9 cellular contexts compared by ENCODE assay signal in the genomic region with DNA sequence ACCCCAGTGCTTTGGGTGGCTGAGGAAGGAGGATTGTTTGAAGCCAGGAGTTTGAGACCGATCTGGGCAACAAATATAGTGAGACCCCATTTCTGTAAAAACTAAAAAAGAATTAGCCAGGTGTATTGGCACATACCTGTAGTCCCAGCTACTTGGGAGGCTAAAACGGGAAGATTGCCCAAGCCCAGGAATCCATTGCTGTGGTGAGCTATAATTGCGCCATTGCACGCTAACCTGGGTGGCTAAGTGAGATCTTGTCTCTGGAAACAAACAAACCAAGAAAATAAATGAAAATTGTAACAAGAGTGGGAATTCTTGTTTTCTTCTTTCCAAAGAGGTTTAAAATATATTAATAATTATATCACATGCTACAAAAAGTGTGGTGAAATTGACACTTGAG.
"Had no signal": no experiment of that assay in that cellular context is flagged by ENCODE, and none has a peak within 500 bp of the region (broad histone marks: within the 10 kb centered on the region; RNA-seq: fewer than 3 reads in every experiment).

No MANE protein-coding gene starts in this region.

- H3K4me1 Mint-ChIP-seq: IgD-negative memory B cell had no signal

- ATAC-seq: HCT116, HepG2 had no signal

- H3K27me3 Mint-ChIP-seq: IgD-negative memory B cell had no signal

- H3K9me3 ChIP-seq: HAP-1 had no signal

- H3K4me3 Mint-ChIP-seq: HFFc6, IgD-negative memory B cell had no signal

- H3K4me1 ChIP-seq: HAP-1 had no signal

- H3K27ac Mint-ChIP-seq: HFFc6, IgD-negative memory B cell had no signal

- H3K36me3 Mint-ChIP-seq: IgD-negative memory B cell had no signal

- H3K4me3 ChIP-seq: GM23248, HAP-1 had no signal

- DNase-seq: GM23248, GOT3, H7, HFFc6, KBM-7 had no signal

- H3K9me3 Mint-ChIP-seq: HFFc6, IgD-negative memory B cell had no signal

- H3K27ac ChIP-seq: GM23248 had no signal
